Comparison of ENCODE assay signal across 9 cellular contexts in the genomic region with DNA sequence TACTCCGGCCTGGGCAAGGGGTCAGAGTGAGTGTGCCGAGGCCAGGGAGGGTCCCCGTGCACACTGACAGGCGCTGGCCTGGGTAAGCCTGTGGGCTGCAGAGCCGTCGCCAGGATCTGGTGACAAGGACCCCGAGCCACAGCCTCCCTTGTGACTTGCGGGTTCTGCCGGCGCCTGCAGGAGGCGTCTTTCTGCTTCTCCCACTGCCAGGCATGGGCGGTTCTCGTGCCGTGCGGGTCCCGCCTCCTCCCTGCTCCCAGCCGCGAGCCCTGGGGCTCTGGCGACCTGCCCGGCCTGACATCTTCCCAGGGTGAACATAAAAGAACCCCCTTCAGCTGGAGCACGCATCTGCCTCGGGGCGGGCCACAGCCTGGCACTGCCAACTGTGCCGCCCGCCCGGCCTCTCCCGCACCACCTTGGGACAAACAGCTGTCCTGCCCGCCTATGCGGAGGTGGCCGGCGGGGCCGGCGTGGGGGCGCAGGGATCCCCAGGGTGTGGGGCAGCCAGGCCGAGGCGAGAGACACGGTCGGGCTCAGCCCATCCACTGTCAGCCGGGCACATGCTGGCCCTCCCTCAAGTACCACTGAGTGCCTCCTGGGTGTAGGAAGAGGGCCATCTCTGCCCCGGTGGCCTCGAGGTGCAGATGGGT. TPM values are rescaled to one million over a fixed set of nuclear protein-coding genes. Genes with fewer than 3 reads are reported as not detected.
DNase-seq lines count a peak whose midpoint lies in the region; ATAC-seq and TF ChIP-seq lines count a peak whose summit lies in the region.
"Had no signal": no experiment of that assay in that cellular context is flagged by ENCODE, and none has a peak within 500 bp of the region (broad histone marks: within the 10 kb centered on the region; RNA-seq: fewer than 3 reads in every experiment).

No MANE protein-coding gene starts in this region.

- H3K9me3 ChIP-seq in HAP-1 = no peaks in the 10 kb centered on the region
- H3K9me3 ChIP-seq in lung (ENCODE audit: control insufficient read depth in 2 of 2, insufficient read depth in 1 of 2, low read length in 1 of 2) = peaks cover 0 to 5% of the 10 kb centered on the region in 2 donors
- H3K9me3 ChIP-seq: psoas muscle had no signal

- H3K27me3 ChIP-seq in HAP-1 (ENCODE audit: low read depth) = peaks cover 23% of the 10 kb centered on the region
- H3K27me3 ChIP-seq in lung (ENCODE audit: control insufficient read depth, insufficient read depth) = peaks cover 23% of the 10 kb centered on the region

- DNase-seq in AG10803 (ENCODE audit: low read depth) (peak; percentile 76), HAP-1 (ENCODE audit: low spot score in 2 of 2) (peak; percentile 78 to 93), NCI-H446 treated with DMSO at 0.1 percent for 48 hours (lab: John Stamatoyannopoulos, UW) (peak; percentile 86), dedifferentiated amniotic fluid mesenchymal stem cell (ENCODE audit: extremely low spot score) (peak; percentile 75), lung (ENCODE audit: low spot score) (no peak)
- peak; percentile 62 for DNase-seq in activated CD4-positive, alpha-beta T cell treated with anti-CD3 and anti-CD28 coated beads, Interleukin-2, amount 50 U/mL, for 1 hour
- DNase-seq in stimulated activated naive CD8-positive, alpha-beta T cell treated with anti-CD3 and anti-CD28 coated beads, Interleukin-15, Interleukin-2, amounts not matched to agents 100 U/mL and 50 U/mL, for 24 hours = peak; percentile 75

- ATAC-seq in lung (ENCODE audit: insufficient read depth, low FRiP score) (no peak), HG02852 (IDR thresholded peaks at IDR 0.05; ENCODE audit: unreplicated experiment) (no peak)
- peak; percentile 57 for ATAC-seq in stimulated activated naive CD8-positive, alpha-beta T cell treated with anti-CD3 and anti-CD28 coated beads, Interleukin-15, Interleukin-2, amounts not matched to agents 100 U/mL and 50 U/mL, for 24 hours

- WGBS in lung, 2 donors = 5 to 7% methylated on average over 37 to 41 of the region's 41 CpGs

- H3K4me1 ChIP-seq in HAP-1 = peaks cover 11% of the 10 kb centered on the region
- peaks cover 0 to 15% of the 10 kb centered on the region in 2 donors for H3K4me1 ChIP-seq in lung (ENCODE audit: control insufficient read depth in 2 of 2, insufficient read depth in 2 of 2, low read length in 2 of 2)

- in situ Hi-C loops in HAP-1 (cut with MboI; ENCODE audit: low sequenced_read_pairs) = loop anchor here (25.0 kb wide), 1 partner anchor 149 kb away; no protein-coding TSS in a partner anchor

- peak; percentile 62 for TF ChIP-seq CTCF in AG10803 (conservative IDR thresholded peaks at IDR 0.05; ENCODE audit: low read length)
- TF ChIP-seq CTCF in lung (IDR thresholded peaks at IDR 0.05; ENCODE audit: control extremely low read depth, extremely low read depth) = peak; percentile 9

- H3K36me3 ChIP-seq in HAP-1 (replicated peaks) = peaks cover under 1% of the 10 kb centered on the region
- peaks cover 0 to 4% of the 10 kb centered on the region in 2 donors for H3K36me3 ChIP-seq in lung (ENCODE audit: control insufficient read depth in 2 of 2, insufficient read depth in 2 of 2, low read length in 2 of 2)

- H3K4me3 ChIP-seq in AG10803 (ENCODE audit: low read length) = no peak overlapping the region
- H3K4me3 ChIP-seq in HAP-1 = no peak overlapping the region
- H3K4me3 ChIP-seq in lung = no peak overlapping the region
- H3K4me3 ChIP-seq: psoas muscle had no signal

- H3K27ac ChIP-seq in lung (ENCODE audit: low read depth in 1 of 2, low read length in 1 of 2) = peak overlapping the region in 1 of 2 donors; percentile 0
- H3K27ac ChIP-seq: psoas muscle had no signal

RNA-seq across cellular contexts. Expression of gene HCN2, which starts 1.5 kb away (rescaled TPM):
- under 1 TPM; 0.21 to 0.37 TPM for total RNA-seq in lung
- under 1 TPM; 0.04 to 0.11 TPM for polyA plus RNA-seq in lung

RNA-seq across cellular contexts. Expression of gene BSG, which starts 15.8 kb away (rescaled TPM):
- 100 to 1,000 TPM; 239 to 416 TPM for total RNA-seq in lung
- 100 to 1,000 TPM; 333 to 376 TPM for polyA plus RNA-seq in lung

RNA-seq across cellular contexts. Expression of gene GZMM, which starts 44.4 kb away (rescaled TPM):
- total RNA-seq in lung = 1 to 10 TPM in 1 of 2 donors, under 1 TPM in 1; 0.74 to 2.6 TPM
- polyA plus RNA-seq in lung = 1 to 10 TPM; 2.4 to 3.0 TPM
- total RNA-seq: psoas muscle had no signal

RNA-seq across cellular contexts. Expression of gene POLRMT, which starts 45.1 kb away (rescaled TPM):
- total RNA-seq in lung = 10 to 100 TPM; 16.1 to 43.3 TPM
- 10 to 100 TPM; 33.5 to 76.7 TPM for polyA plus RNA-seq in lung

RNA-seq across cellular contexts. Expression of gene FGF22, which starts 51.5 kb away (rescaled TPM):
- under 1 TPM; 0.23 to 0.46 TPM for total RNA-seq in lung
- under 1 TPM; 0.10 to 0.85 TPM for polyA plus RNA-seq in lung
